In the genomic region with DNA sequence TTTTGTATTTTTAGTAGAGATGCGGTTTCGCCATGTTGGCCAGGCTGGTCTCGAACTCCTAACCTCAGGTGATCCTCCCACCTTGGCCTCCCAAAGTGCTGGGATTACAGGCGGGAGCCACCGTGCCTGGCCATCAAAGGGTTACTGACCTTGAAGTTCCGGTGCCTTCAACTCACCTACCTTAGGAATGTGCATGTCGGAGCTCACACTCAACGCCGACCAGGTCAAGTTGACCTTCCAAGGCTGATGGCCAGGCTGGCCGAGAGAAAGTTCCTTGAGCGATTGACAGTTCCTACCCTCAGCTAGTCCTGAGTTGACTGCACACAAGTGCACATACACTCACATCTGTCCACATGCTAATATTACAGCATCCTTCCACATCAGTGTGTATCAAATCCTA, we compare ENCODE assay signal across 1 cellular context. TPM values are rescaled to one million over a fixed set of nuclear protein-coding genes. Genes with fewer than 3 reads are reported as not detected.
A peak's percentile ranks its signal among the peaks of the same experiment; 100 is the strongest.
DNase-seq lines count a peak whose midpoint lies in the region; ATAC-seq, FAIRE-seq and TF ChIP-seq lines count a peak whose summit lies in the region.
"Not testable (repeated sequence)": the region's sequence is repeated elsewhere in the genome, so short reads cannot be mapped to it uniquely, and the experiment has no call there.

No MANE protein-coding gene starts in this region.

- not testable (repeated sequence) for H3K4me2 ChIP-seq in HepG2 (ENCODE audit: low read depth, low read length)

- not testable (repeated sequence) for H3K36me3 ChIP-seq in HepG2 (replicated peaks in 1 of 2; ENCODE audit: control insufficient read depth in 1 of 2, insufficient read depth in 2 of 2, low read length in 2 of 2)

- FAIRE-seq in HepG2 (lab: Jason Lieb, UNC): not testable (repeated sequence)

- not testable (repeated sequence) for H2AFZ ChIP-seq in HepG2 (ENCODE audit: low read length)

- intact Hi-C loops in HepG2 (cut with micrococcal nuclease; ENCODE audit: unreplicated experiment): not testable (repeated sequence)

- not testable (repeated sequence) for H3K27ac ChIP-seq in HepG2 (ENCODE audit: extremely low read length, insufficient read depth, low read length)

- not testable (repeated sequence) for H3K4me3 ChIP-seq in HepG2 (replicated peaks in 1 of 3; ENCODE audit: insufficient read depth in 1 of 3, low read depth in 2 of 3, low read length in 3 of 3)

- not testable (repeated sequence) for H4K20me1 ChIP-seq in HepG2 (ENCODE audit: insufficient read depth, low read length)

- not testable (repeated sequence) for TF ChIP-seq EP300 in HepG2 (IDR thresholded peaks at IDR 0.05; ENCODE audit: low read depth in 2 of 2, low read length in 2 of 2); HepG2 (CRISPR knock-in tag; IDR thresholded peaks at IDR 0.05; ENCODE audit: borderline replicate concordance)

- TF ChIP-seq CTCF in HepG2 (CRISPR knock-in tag; IDR thresholded peaks at IDR 0.05): not testable (repeated sequence)

- not testable (repeated sequence) for TF ChIP-seq RAD21 in HepG2 (CRISPR knock-in tag; IDR thresholded peaks at IDR 0.05)

- H3K79me2 ChIP-seq in HepG2 (ENCODE audit: insufficient read depth, low read length): not testable (repeated sequence)

- H3K27me3 ChIP-seq in HepG2 (ENCODE audit: control insufficient read depth in 1 of 2, insufficient read depth in 2 of 2, low read length in 2 of 2): not testable (repeated sequence)

- 63% methylated on average over 11 of the region's 11 CpGs for WGBS in HepG2 (ENCODE audit: low lambda C conversion rate)

- not testable (repeated sequence) for TF ChIP-seq POLR2A in HepG2 (IDR thresholded peaks at IDR 0.05; ENCODE audit: insufficient read depth in 1 of 2, low read depth in 2 of 2, low read length in 2 of 2)

- H3K9me3 ChIP-seq in HepG2 (ENCODE audit: low read length): not testable (repeated sequence)

- not testable (repeated sequence) for ATAC-seq in HepG2

- H3K4me1 ChIP-seq in HepG2 (ENCODE audit: insufficient read depth, low read length): peaks cover 19% of the 10 kb centered on the region

- POLR2A ChIA-PET in HepG2 (lab: Yijun Ruan, JAX): interaction anchor here (1.7 kb wide), 1 partner anchor 11 kb away, joined by 6 read pairs; a partner anchor contains a TSS

- DNase-seq in HepG2 (ENCODE audit: low spot score): not testable (repeated sequence)

- in situ Hi-C loops in HepG2 (cut with HindIII; ENCODE audit: extremely low pct_ligation_motif_present, low pct_unique_long_range_greater_than_20kb): not testable (repeated sequence)

- BruUV-seq in HepG2 (replicated peaks; lab: Mats Ljungman, UMichigan): not testable (repeated sequence)

- CTCF ChIA-PET in HepG2 (lab: Yijun Ruan, JAX; ENCODE audit: low intra/inter-chr PET ratio, low total read pairs): not testable (repeated sequence)

- H3K9ac ChIP-seq in HepG2 (ENCODE audit: insufficient read depth, low read depth, low read length): not testable (repeated sequence)

TF ChIP-seq in HepG2, 621 proteins besides CTCF, POLR2A, EP300 and RAD21:
- peak; percentile 66 for TF ChIP-seq ZNF652 (CRISPR knock-in tag; IDR thresholded peaks at IDR 0.05; ENCODE audit: borderline replicate concordance, low read depth)
- peak; percentile 30; the same call in 1 of the 2 replicates for TF ChIP-seq POLR2G (IDR thresholded peaks at IDR 0.05; ENCODE audit: low read depth, low read length)

RNA-seq across cellular contexts. Expression of a gene that starts 11.1 kb away (rescaled TPM):
- 19.2 and 19.3 TPM in 2 replicates for total RNA-seq in HepG2 (2016; rRNA removed; fragmentation: Illumina TruSeq; extraction: Trizol)
- total RNA-seq in HepG2 (2016; cell fraction: cytosol; rRNA removed; fragmentation: Illumina TruSeq; extraction: Trizol; ENCODE audit: low read depth): 4.9 and 5.3 TPM in 2 replicates
- 18.1 and 21.2 TPM in 2 replicates for total RNA-seq in HepG2 (2016; cell fraction: insoluble cytoplasmic fraction; rRNA removed; fragmentation: Illumina TruSeq; extraction: Trizol)
- 9.4 TPM in 2 replicates for total RNA-seq in HepG2 (2016; cell fraction: membrane; rRNA removed; fragmentation: Illumina TruSeq; extraction: Trizol)
- total RNA-seq in HepG2 (2016; cell fraction: nucleus; rRNA removed; fragmentation: Illumina TruSeq; extraction: Trizol): 10.8 and 14.1 TPM in 2 replicates
- polyA plus RNA-seq in HepG2 (2011; rRNA removed): 16.2 and 16.6 TPM in 2 replicates
- polyA plus RNA-seq in HepG2 (2011; cell fraction: cytosol; rRNA removed): 17.9 and 19.7 TPM in 2 replicates
- 7.4 and 11.7 TPM in 2 replicates for polyA plus RNA-seq in HepG2 (2011; cell fraction: nucleus; rRNA removed)
- polyA plus RNA-seq in HepG2 (2012): 19.9 and 20.0 TPM in 2 replicates
- polyA plus RNA-seq in HepG2 (2016; cell fraction: cytosol; fragmentation: Illumina TruSeq; extraction: Trizol; ENCODE audit: low read depth): 4.0 and 4.6 TPM in 2 replicates
- polyA plus RNA-seq in HepG2 (2016; cell fraction: insoluble cytoplasmic fraction; fragmentation: Illumina TruSeq; extraction: Trizol; ENCODE audit: low read depth): 23.9 and 26.4 TPM in 2 replicates
- polyA plus RNA-seq in HepG2 (2016; cell fraction: membrane; fragmentation: Illumina TruSeq; extraction: Trizol; ENCODE audit: low read depth): 8.6 and 8.7 TPM in 2 replicates
- 25.3 and 26.3 TPM in 2 replicates for polyA plus RNA-seq in HepG2 (2016; cell fraction: nucleus; fragmentation: Illumina TruSeq; extraction: Trizol; ENCODE audit: insufficient read depth, low read depth)
- polyA minus RNA-seq in HepG2 (2011; rRNA and poly(A)+ RNA removed; ENCODE audit: low replicate concordance): 14.0 and 14.7 TPM in 2 replicates
- polyA minus RNA-seq in HepG2 (2011; cell fraction: cytosol; rRNA and poly(A)+ RNA removed): 4.7 and 5.1 TPM in 2 replicates
- 5.2 and 6.5 TPM in 2 replicates for polyA minus RNA-seq in HepG2 (2011; cell fraction: nucleus; rRNA and poly(A)+ RNA removed)

RNA-seq across cellular contexts. Expression of a gene that starts 11.3 kb away (rescaled TPM):
- total RNA-seq in HepG2 (2016; rRNA removed; fragmentation: Illumina TruSeq; extraction: Trizol): 93.7 and 100 TPM in 2 replicates
- total RNA-seq in HepG2 (2016; cell fraction: cytosol; rRNA removed; fragmentation: Illumina TruSeq; extraction: Trizol; ENCODE audit: low read depth): 13.5 and 14.5 TPM in 2 replicates
- 86.4 and 94.6 TPM in 2 replicates for total RNA-seq in HepG2 (2016; cell fraction: insoluble cytoplasmic fraction; rRNA removed; fragmentation: Illumina TruSeq; extraction: Trizol)
- 34.1 and 38.1 TPM in 2 replicates for total RNA-seq in HepG2 (2016; cell fraction: membrane; rRNA removed; fragmentation: Illumina TruSeq; extraction: Trizol)
- total RNA-seq in HepG2 (2016; cell fraction: nucleus; rRNA removed; fragmentation: Illumina TruSeq; extraction: Trizol): 95.2 and 107 TPM in 2 replicates
- 50.5 and 52.2 TPM in 2 replicates for polyA plus RNA-seq in HepG2 (2011; rRNA removed)
- polyA plus RNA-seq in HepG2 (2011; cell fraction: cytosol; rRNA removed): 38.6 and 40.1 TPM in 2 replicates
- polyA plus RNA-seq in HepG2 (2011; cell fraction: nucleus; rRNA removed): 58.3 and 59.2 TPM in 2 replicates
- 46.5 and 55.2 TPM in 2 replicates for polyA plus RNA-seq in HepG2 (2012)
- 9.4 and 10.2 TPM in 2 replicates for polyA plus RNA-seq in HepG2 (2016; cell fraction: cytosol; fragmentation: Illumina TruSeq; extraction: Trizol; ENCODE audit: low read depth)
- 85.4 and 97.6 TPM in 2 replicates for polyA plus RNA-seq in HepG2 (2016; cell fraction: insoluble cytoplasmic fraction; fragmentation: Illumina TruSeq; extraction: Trizol; ENCODE audit: low read depth)
- polyA plus RNA-seq in HepG2 (2016; cell fraction: membrane; fragmentation: Illumina TruSeq; extraction: Trizol; ENCODE audit: low read depth): 26.6 and 29.3 TPM in 2 replicates
- 91.3 and 91.5 TPM in 2 replicates for polyA plus RNA-seq in HepG2 (2016; cell fraction: nucleus; fragmentation: Illumina TruSeq; extraction: Trizol; ENCODE audit: insufficient read depth, low read depth)
- 21.7 and 40.5 TPM in 2 replicates for polyA minus RNA-seq in HepG2 (2011; rRNA and poly(A)+ RNA removed; ENCODE audit: low replicate concordance)
- polyA minus RNA-seq in HepG2 (2011; cell fraction: cytosol; rRNA and poly(A)+ RNA removed): 18.1 and 22.2 TPM in 2 replicates
- 126 and 133 TPM in 2 replicates for polyA minus RNA-seq in HepG2 (2011; cell fraction: nucleus; rRNA and poly(A)+ RNA removed)
